16 cellular contexts compared by ENCODE assay signal in genomic region chr5:92560698-92561361, GRCh38.
DNase-seq lines count a peak whose midpoint lies in the region; ATAC-seq and TF ChIP-seq lines count a peak whose summit lies in the region.
"Had no signal": no experiment of that assay in that cellular context is flagged by ENCODE, and none has a peak within 500 bp of the region (broad histone marks: within the 10 kb centered on the region; RNA-seq: fewer than 3 reads in every experiment).

No MANE protein-coding gene starts in this region.

- H3K4me1 ChIP-seq in Panc1 (ENCODE audit: control insufficient read depth, insufficient read depth, low read length) (peaks cover 46% of the 10 kb centered on the region), esophagus muscularis mucosa (peaks cover 0 to 8% (median 2%) of the 10 kb centered on the region in 4 donors)

- BruUV-seq in Panc1 (replicated peaks; lab: Mats Ljungman, UMichigan), result no TSS peak

- TF ChIP-seq EP300 in esophagus muscularis mucosa (IDR thresholded peaks at IDR 0.05), result no peak

- H3K36me3 ChIP-seq in Panc1 (ENCODE audit: control insufficient read depth, insufficient read depth, low read length) (peaks cover 4% of the 10 kb centered on the region; the same call in 1 of the 2 replicates), esophagus muscularis mucosa (no peaks in the 10 kb centered on the region)

- CTCF ChIA-PET in Panc1 (lab: Charles Lee), result no interaction called here

- H3K27ac ChIP-seq in Panc1 (ENCODE audit: low read length), result peak overlapping the region; percentile 100
- no peak overlapping the region for H3K27ac ChIP-seq in esophagus muscularis mucosa (replicated peaks in 1 of 4)

- 67% methylated on average over 4 of the region's 4 CpGs for WGBS in esophagus muscularis mucosa

- ATAC-seq in Panc1 (peak; percentile 74), sciatic nerve (peak; percentile 72)

- H3K9me3 ChIP-seq in Panc1 (ENCODE audit: control insufficient read depth, insufficient read depth, low read depth, low read length), result peaks cover 42% of the 10 kb centered on the region; the same call in 1 of the 2 replicates
- no peaks in the 10 kb centered on the region for H3K9me3 ChIP-seq in esophagus muscularis mucosa

- intact Hi-C loops in Panc1 (cut with micrococcal nuclease; ENCODE audit: unreplicated experiment) (loop anchor here (5.0 kb wide), 1 partner anchor 76 kb away; no protein-coding TSS in a partner anchor), sciatic nerve (cut with DNase I) (no loop called here), esophagus muscularis mucosa (cut with DNase I) (no loop called here)

- in situ Hi-C loops in Panc1 (cut with HindIII; ENCODE audit: low pct_unique_long_range_greater_than_20kb, low sequenced_read_pairs), result no loop called here

- no peaks in the 10 kb centered on the region for H3K27me3 ChIP-seq in Panc1 (ENCODE audit: control insufficient read depth, insufficient read depth, low read length)
- H3K27me3 ChIP-seq in esophagus muscularis mucosa, result no peaks in the 10 kb centered on the region

- TF ChIP-seq POLR2A in esophagus muscularis mucosa (IDR thresholded peaks at IDR 0.05; ENCODE audit: low read depth), result no peak

- no peak for TF ChIP-seq CTCF in Panc1 (IDR thresholded peaks at IDR 0.05)
- no peak for TF ChIP-seq CTCF in fibroblast of mammary gland (conservative IDR thresholded peaks at IDR 0.05; ENCODE audit: control insufficient read depth, insufficient read depth, low read depth, low read length)
- no peak for TF ChIP-seq CTCF in esophagus muscularis mucosa (IDR thresholded peaks at IDR 0.05)

- POLR2A ChIA-PET in Panc1 (lab: Charles Lee), result no interaction called here

- DNase-seq in DMS53 (lab: John Stamatoyannopoulos, UW) (peak; percentile 6), DMS53 treated with DMSO at 0.1 percent for 48 hours (lab: John Stamatoyannopoulos, UW; ENCODE audit: unreplicated experiment) (no peak), Panc1 (ENCODE audit: low read depth, low spot score) (peak; percentile 86), fibroblast of mammary gland (ENCODE audit: low read depth) (peak; percentile 56), sciatic nerve (ENCODE audit: low spot score) (no peak), esophagus muscularis mucosa (ENCODE audit: extremely low spot score) (no peak), DMS153 (lab: John Stamatoyannopoulos, UW) (no peak)
- no peak for DNase-seq in activated CD4-positive, CD25-positive, alpha-beta regulatory T cell (lab: John Stamatoyannopoulos, UW)
- DNase-seq: 8988T; activated naive CD4-positive, alpha-beta T cell treated with anti-CD3 and anti-CD28 coated beads, Interleukin-2, amount 10 ng/mL, durations not matched to agents 7 days and 5 days; effector CD4-positive, alpha-beta T cell; GF-D8; islet precursor cell; NCI-H2171 treated with DMSO at 0.1 percent for 48 hours; nucleus accumbens; stimulated activated CD4-positive, alpha-beta T cell treated with anti-CD3 and anti-CD28 coated beads, Interleukin-4, amount 100 ng/mL, for 4 hours had no signal

- peak overlapping the region in 1 of 2 experiments; percentile 24; a peak in 1 of 4 replicates for H3K4me3 ChIP-seq in Panc1 (ENCODE audit: low read depth in 2 of 2, low read length in 2 of 2)
- H3K4me3 ChIP-seq in fibroblast of mammary gland (ENCODE audit: control insufficient read depth, low read depth, low read length), result no peak overlapping the region
- no peak overlapping the region for H3K4me3 ChIP-seq in esophagus muscularis mucosa

Comparison
In these comparisons a context has a peak if more than half of its experiments do, and no peak if none do; other contexts are left out.
1. DNase-seq: peak in DMS53 (single experiment), Panc1 (single experiment) and fibroblast of mammary gland (single experiment); none in DMS53 treated with DMSO at 0.1 percent for 48 hours (single experiment), sciatic nerve (single experiment), esophagus muscularis mucosa (single experiment), DMS153 (single experiment) and activated CD4-positive, CD25-positive, alpha-beta regulatory T cell (0 of 4).